Comparison of ENCODE assay signal across 9 cellular contexts in genomic region chr9:113963017-113963620, GRCh38.
DNase-seq lines count a peak whose midpoint lies in the region; ATAC-seq and TF ChIP-seq lines count a peak whose summit lies in the region.
"Had no signal": no experiment of that assay in that cellular context is flagged by ENCODE, and none has a peak within 500 bp of the region (broad histone marks: within the 10 kb centered on the region; RNA-seq: fewer than 3 reads in every experiment).

No MANE protein-coding gene starts in this region.

- H3K4me3 ChIP-seq in CD8-positive, alpha-beta T cell (ENCODE audit: low read depth, low read length), result no peak overlapping the region
- no peak overlapping the region for H3K4me3 ChIP-seq in colonic mucosa

- H3K9me3 Mint-ChIP-seq in CD8-positive, alpha-beta T cell, result no peaks in the 10 kb centered on the region
- no peaks in the 10 kb centered on the region for H3K9me3 Mint-ChIP-seq in mesothelial cell of epicardium
- H3K9me3 Mint-ChIP-seq: memory B cell had no signal

- CTCF ChIA-PET in CD8-positive, alpha-beta T cell (lab: Charles Lee), result interaction anchor here (1.3 to 1.5 kb wide), 2 partner anchors 13 to 22 kb away, joined by 3 read pairs; no protein-coding TSS in a partner anchor

- H3K36me3 Mint-ChIP-seq in CD8-positive, alpha-beta T cell, result no peaks in the 10 kb centered on the region
- H3K36me3 Mint-ChIP-seq in mesothelial cell of epicardium, result peaks cover 9% of the 10 kb centered on the region

- no peaks in the 10 kb centered on the region for H3K4me1 ChIP-seq in CD8-positive, alpha-beta T cell (ENCODE audit: insufficient read depth, low read length)
- H3K4me1 ChIP-seq in colonic mucosa, result no peaks in the 10 kb centered on the region

- no peak overlapping the region for H3K27ac Mint-ChIP-seq in CD8-positive, alpha-beta T cell
- peak overlapping the region; percentile 30 for H3K27ac Mint-ChIP-seq in mesothelial cell of epicardium
- H3K27ac Mint-ChIP-seq: memory B cell had no signal

- ATAC-seq in CD8-positive, alpha-beta T cell, result no peak
- no peak for ATAC-seq in HG03439 (IDR thresholded peaks at IDR 0.05; ENCODE audit: unreplicated experiment)
- ATAC-seq in GM18870 (IDR thresholded peaks at IDR 0.05; ENCODE audit: unreplicated experiment), result no peak

- peak in 2 of 7 experiments; percentile 3 to 17 for DNase-seq in CD8-positive, alpha-beta T cell
- peak; percentile 20 for DNase-seq in GM19238 (ENCODE audit: insufficient read length, low spot score)
- DNase-seq in NOMO-1 (lab: John Stamatoyannopoulos, UW; ENCODE audit: unreplicated experiment in 2 of 2), result peak; percentile 49 to 59
- DNase-seq in colonic mucosa, result peak; percentile 58
- no peak for DNase-seq in mesothelial cell of epicardium (ENCODE audit: low spot score in 2 of 2, unreplicated experiment in 2 of 2)
- DNase-seq in NCI-H146 treated with DMSO at 0.1 percent for 48 hours (lab: John Stamatoyannopoulos, UW; ENCODE audit: unreplicated experiment), result no peak

- H3K27me3 ChIP-seq in CD8-positive, alpha-beta T cell (ENCODE audit: insufficient read depth, low read length), result no peaks in the 10 kb centered on the region
- no peaks in the 10 kb centered on the region for H3K27me3 ChIP-seq in colonic mucosa

- intact Hi-C loops in CD8-positive, alpha-beta T cell (cut with DNase I, micrococcal nuclease), result no loop called here
- intact Hi-C loops in colonic mucosa (cut with DNase I), result loop anchor here (10.0 kb wide), 1 partner anchor 158 kb away; no protein-coding TSS in a partner anchor

- no peak overlapping the region for H3K4me3 Mint-ChIP-seq in CD8-positive, alpha-beta T cell
- no peak overlapping the region for H3K4me3 Mint-ChIP-seq in mesothelial cell of epicardium
- H3K4me3 Mint-ChIP-seq: memory B cell had no signal

- H3K9me3 ChIP-seq in CD8-positive, alpha-beta T cell (ENCODE audit: low read length), result no peaks in the 10 kb centered on the region
- H3K9me3 ChIP-seq in colonic mucosa, result no peaks in the 10 kb centered on the region

- TF ChIP-seq CTCF in CD8-positive, alpha-beta T cell (IDR thresholded peaks at IDR 0.05), result peak; percentile 30
- peak; percentile 73 for TF ChIP-seq CTCF in colonic mucosa (IDR thresholded peaks at IDR 0.05)
- TF ChIP-seq CTCF in mesothelial cell of epicardium (IDR thresholded peaks at IDR 0.05; ENCODE audit: unreplicated experiment), result peak; percentile 24

- no peak overlapping the region for H3K9ac ChIP-seq in colonic mucosa (ENCODE audit: low read depth in 2 of 2, low read length in 2 of 2)

- no peaks in the 10 kb centered on the region for H3K4me1 Mint-ChIP-seq in CD8-positive, alpha-beta T cell (ENCODE audit: low read depth)
- peaks cover 82% of the 10 kb centered on the region for H3K4me1 Mint-ChIP-seq in mesothelial cell of epicardium

- POLR2A ChIA-PET in CD8-positive, alpha-beta T cell (lab: Charles Lee), result no interaction called here

- no peak overlapping the region for H3K27ac ChIP-seq in CD8-positive, alpha-beta T cell (ENCODE audit: low read depth, low read length)
- H3K27ac ChIP-seq in colonic mucosa, result no peak overlapping the region

- no peaks in the 10 kb centered on the region for H3K27me3 Mint-ChIP-seq in CD8-positive, alpha-beta T cell (ENCODE audit: low read depth)
- no peaks in the 10 kb centered on the region for H3K27me3 Mint-ChIP-seq in mesothelial cell of epicardium (ENCODE audit: low read depth)

- no peaks in the 10 kb centered on the region for H3K36me3 ChIP-seq in CD8-positive, alpha-beta T cell (ENCODE audit: insufficient read depth, low read length)
- H3K36me3 ChIP-seq in colonic mucosa, result no peaks in the 10 kb centered on the region

Comparison
In these comparisons a context has a peak if more than half of its experiments do, and no peak if none do; other contexts are left out.
1. DNase-seq: peak in GM19238 (single experiment), NOMO-1 (2 of 2) and colonic mucosa (single experiment); none in mesothelial cell of epicardium (0 of 2) and NCI-H146 treated with DMSO at 0.1 percent for 48 hours (single experiment).
2. Peak in every context shown above with its lines, with median percentiles within 50 percentile points of each other: CTCF ChIP-seq.